In the genomic region with DNA sequence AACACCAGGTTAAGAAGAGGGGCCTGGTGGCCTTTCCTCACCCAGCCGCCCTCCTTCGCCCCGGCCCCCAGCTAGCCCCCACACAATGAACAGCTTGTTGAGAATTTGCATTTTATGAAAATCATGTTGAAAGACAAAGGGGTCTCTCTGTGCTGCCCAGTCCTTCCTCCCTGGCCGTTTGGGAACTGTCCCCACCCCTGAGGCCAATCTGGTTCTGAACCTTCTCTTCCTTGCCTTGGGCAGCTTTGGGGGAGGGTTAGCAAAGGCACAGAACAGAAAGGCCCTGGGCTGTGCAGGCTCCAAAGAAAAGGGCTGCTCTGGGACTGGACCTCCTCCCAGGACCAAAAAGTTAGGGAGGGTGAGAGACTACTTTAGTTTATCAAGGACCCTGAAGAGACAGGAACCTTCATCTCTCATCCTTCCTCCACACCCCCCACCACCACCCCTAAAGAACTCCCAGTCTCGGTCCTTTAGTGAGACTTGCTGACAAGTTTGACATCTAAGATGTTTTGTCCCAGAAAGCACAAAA, we compare ENCODE assay signal across 12 cellular contexts. TPM values are rescaled to one million over a fixed set of nuclear protein-coding genes. Genes with fewer than 3 reads are reported as not detected.
DNase-seq lines count a peak whose midpoint lies in the region; ATAC-seq lines count a peak whose summit lies in the region.
"Had no signal": no experiment of that assay in that cellular context is flagged by ENCODE, and none has a peak within 500 bp of the region (broad histone marks: within the 10 kb centered on the region; RNA-seq: fewer than 3 reads in every experiment).

No MANE protein-coding gene starts in this region.

- peaks cover 5% of the 10 kb centered on the region for H3K36me3 ChIP-seq in ectodermal cell (ENCODE audit: control insufficient read depth, insufficient read depth, low read length)

- H3K27me3 Mint-ChIP-seq in stimulated activated naive CD8-positive, alpha-beta T cell treated with anti-CD3 and anti-CD28 coated beads, Interleukin-15, Interleukin-2, amounts not matched to agents 100 ng/mL and 50 ng/mL, for 24 hours = peaks cover 3% of the 10 kb centered on the region
- H3K27me3 Mint-ChIP-seq in natural killer cell treated with Interleukin-12 subunit alpha and Interleukin-12 subunit beta and Interleukin-15 and Interleukin-18, amount 100 ng/mL, for 72 hours = no peaks in the 10 kb centered on the region

- no peak for ATAC-seq in stimulated activated naive CD8-positive, alpha-beta T cell treated with anti-CD3 and anti-CD28 coated beads, Interleukin-15, Interleukin-2, amounts not matched to agents 100 U/mL and 50 U/mL, for 24 hours
- no peak for ATAC-seq in natural killer cell treated with Interleukin-12 subunit alpha and Interleukin-12 subunit beta and Interleukin-15 and Interleukin-18, amount 100 ng/mL, for 72 hours
- ATAC-seq in left colon = no peak

- WGBS in ectodermal cell, 2 experiments = 67 to 83% methylated on average over 5 of the region's 5 CpGs

- H3K27ac ChIP-seq in ectodermal cell (ENCODE audit: insufficient read depth, low read depth, low read length, poor library complexity, severe bottlenecking) = no peak overlapping the region
- H3K27ac ChIP-seq: KMS-11 had no signal

- H3K9me3 ChIP-seq in ectodermal cell (ENCODE audit: control insufficient read depth, low read length) = no peaks in the 10 kb centered on the region

- peak overlapping the region; percentile 89 for H3K4me3 Mint-ChIP-seq in stimulated activated naive CD8-positive, alpha-beta T cell treated with anti-CD3 and anti-CD28 coated beads, Interleukin-15, Interleukin-2, amounts not matched to agents 100 ng/mL and 50 ng/mL, for 24 hours
- H3K4me3 Mint-ChIP-seq in natural killer cell treated with Interleukin-12 subunit alpha and Interleukin-12 subunit beta and Interleukin-15 and Interleukin-18, amount 100 ng/mL, for 72 hours = peak overlapping the region; percentile 85

- DNase-seq in stimulated activated naive CD8-positive, alpha-beta T cell treated with anti-CD3 and anti-CD28 coated beads, Interleukin-15, Interleukin-2, amounts not matched to agents 100 U/mL and 50 U/mL, for 24 hours = no peak
- no peak for DNase-seq in natural killer cell treated with Interleukin-12 subunit alpha and Interleukin-12 subunit beta and Interleukin-15 and Interleukin-18, amount 100 ng/mL, for 72 hours (ENCODE audit: low spot score)
- DNase-seq in inferior parietal cortex (ENCODE audit: extremely low spot score) (no peak), Kasumi-1 (lab: John Stamatoyannopoulos, UW) (no peak), left colon (no peak), G401 (ENCODE audit: low spot score) (no peak)
- DNase-seq: cerebellar nuclear complex, DMS 273 treated with DMSO at 0.1 percent for 48 hours, SW 1271 had no signal

- H3K4me1 ChIP-seq in ectodermal cell (ENCODE audit: control insufficient read depth, insufficient read depth, low read length) = peaks cover 22% of the 10 kb centered on the region

- in situ Hi-C loops in G401 (cut with HindIII; ENCODE audit: low sequenced_read_pairs) = no loop called here

- H3K27ac Mint-ChIP-seq in stimulated activated naive CD8-positive, alpha-beta T cell treated with anti-CD3 and anti-CD28 coated beads, Interleukin-15, Interleukin-2, amounts not matched to agents 100 ng/mL and 50 ng/mL, for 24 hours = peak overlapping the region; percentile 86
- peak overlapping the region in 1 of 2 donors; percentile 35 for H3K27ac Mint-ChIP-seq in natural killer cell treated with Interleukin-12 subunit alpha and Interleukin-12 subunit beta and Interleukin-15 and Interleukin-18, amount 100 ng/mL, for 72 hours

- H3K4me1 Mint-ChIP-seq in stimulated activated naive CD8-positive, alpha-beta T cell treated with anti-CD3 and anti-CD28 coated beads, Interleukin-15, Interleukin-2, amounts not matched to agents 100 ng/mL and 50 ng/mL, for 24 hours (ENCODE audit: low read depth) = peaks cover 30% of the 10 kb centered on the region
- H3K4me1 Mint-ChIP-seq in natural killer cell treated with Interleukin-12 subunit alpha and Interleukin-12 subunit beta and Interleukin-15 and Interleukin-18, amount 100 ng/mL, for 72 hours (ENCODE audit: low read depth in 2 of 2) = peaks cover 13 to 21% of the 10 kb centered on the region in 2 donors

- peak overlapping the region; percentile 46 for H3K4me3 ChIP-seq in ectodermal cell (ENCODE audit: insufficient read depth, low read depth, low read length)

- peaks cover 44% of the 10 kb centered on the region for H3K27me3 ChIP-seq in ectodermal cell (ENCODE audit: control insufficient read depth, insufficient read depth, low read length, poor library complexity, severe bottlenecking)

- peaks cover 10% of the 10 kb centered on the region for H3K36me3 Mint-ChIP-seq in stimulated activated naive CD8-positive, alpha-beta T cell treated with anti-CD3 and anti-CD28 coated beads, Interleukin-15, Interleukin-2, amounts not matched to agents 100 ng/mL and 50 ng/mL, for 24 hours (ENCODE audit: low read depth)
- no peaks in the 10 kb centered on the region for H3K36me3 Mint-ChIP-seq in natural killer cell treated with Interleukin-12 subunit alpha and Interleukin-12 subunit beta and Interleukin-15 and Interleukin-18, amount 100 ng/mL, for 72 hours

- intact Hi-C loops in left colon (cut with DNase I, micrococcal nuclease) = no loop called here

- H3K9me3 Mint-ChIP-seq in stimulated activated naive CD8-positive, alpha-beta T cell treated with anti-CD3 and anti-CD28 coated beads, Interleukin-15, Interleukin-2, amounts not matched to agents 100 ng/mL and 50 ng/mL, for 24 hours = no peaks in the 10 kb centered on the region
- H3K9me3 Mint-ChIP-seq in natural killer cell treated with Interleukin-12 subunit alpha and Interleukin-12 subunit beta and Interleukin-15 and Interleukin-18, amount 100 ng/mL, for 72 hours = no peaks in the 10 kb centered on the region

RNA-seq across cellular contexts. Expression of a gene that starts 1.3 kb away (rescaled TPM):
- 6.8 TPM for polyA plus RNA-seq in ectodermal cell (2013, experiment 1 of 4)
- polyA plus RNA-seq in ectodermal cell (2013, experiment 2 of 4) = 6.3 TPM
- polyA plus RNA-seq in ectodermal cell (2013, experiment 3 of 4) = 5.3 TPM
- 6.6 TPM for polyA plus RNA-seq in ectodermal cell (2013, experiment 4 of 4)
- total RNA-seq in natural killer cell treated with Interleukin-12 subunit alpha and Interleukin-12 subunit beta and Interleukin-15 and Interleukin-18, amount 100 ng/mL, for 72 hours = 1 to 10 TPM; 5.4 to 5.6 TPM
- 10 to 100 TPM in 1 of 2 donors, 1 to 10 TPM in 1; 9.0 to 10.7 TPM for total RNA-seq in left colon
- 33.3 and 78.2 TPM in 2 replicates for total RNA-seq in G401 (2014; rRNA removed; shearing (Covaris generic))

RNA-seq across cellular contexts. Expression of a gene that starts 43.2 kb away (rescaled TPM):
- 18.6 TPM for polyA plus RNA-seq in ectodermal cell (2013, experiment 1 of 4)
- 13.7 TPM for polyA plus RNA-seq in ectodermal cell (2013, experiment 2 of 4)
- 13.5 TPM for polyA plus RNA-seq in ectodermal cell (2013, experiment 3 of 4)
- 14.6 TPM for polyA plus RNA-seq in ectodermal cell (2013, experiment 4 of 4)
- total RNA-seq in natural killer cell treated with Interleukin-12 subunit alpha and Interleukin-12 subunit beta and Interleukin-15 and Interleukin-18, amount 100 ng/mL, for 72 hours = 1 to 10 TPM; 3.0 to 4.0 TPM
- total RNA-seq in left colon = 100 to 1,000 TPM in 1 of 2 donors, 10 to 100 TPM in 1; 37.7 to 182 TPM
- 9.8 and 16.5 TPM in 2 replicates for total RNA-seq in G401 (2014; rRNA removed; shearing (Covaris generic))

RNA-seq across cellular contexts. Expression of a gene that starts 56.5 kb away (rescaled TPM):
- 25.5 TPM for polyA plus RNA-seq in ectodermal cell (2013, experiment 1 of 4)
- polyA plus RNA-seq in ectodermal cell (2013, experiment 2 of 4) = 30.7 TPM
- polyA plus RNA-seq in ectodermal cell (2013, experiment 3 of 4) = 19.6 TPM
- polyA plus RNA-seq in ectodermal cell (2013, experiment 4 of 4) = 23.3 TPM
- 10 to 100 TPM; 16.6 to 17.5 TPM for total RNA-seq in natural killer cell treated with Interleukin-12 subunit alpha and Interleukin-12 subunit beta and Interleukin-15 and Interleukin-18, amount 100 ng/mL, for 72 hours
- total RNA-seq in left colon = 10 to 100 TPM; 67.6 to 84.7 TPM
- total RNA-seq in G401 (2014; rRNA removed; shearing (Covaris generic)) = 1.6 and 3.0 TPM in 2 replicates
